ENCODE assay signal across 8 cellular contexts in the genomic region with DNA sequence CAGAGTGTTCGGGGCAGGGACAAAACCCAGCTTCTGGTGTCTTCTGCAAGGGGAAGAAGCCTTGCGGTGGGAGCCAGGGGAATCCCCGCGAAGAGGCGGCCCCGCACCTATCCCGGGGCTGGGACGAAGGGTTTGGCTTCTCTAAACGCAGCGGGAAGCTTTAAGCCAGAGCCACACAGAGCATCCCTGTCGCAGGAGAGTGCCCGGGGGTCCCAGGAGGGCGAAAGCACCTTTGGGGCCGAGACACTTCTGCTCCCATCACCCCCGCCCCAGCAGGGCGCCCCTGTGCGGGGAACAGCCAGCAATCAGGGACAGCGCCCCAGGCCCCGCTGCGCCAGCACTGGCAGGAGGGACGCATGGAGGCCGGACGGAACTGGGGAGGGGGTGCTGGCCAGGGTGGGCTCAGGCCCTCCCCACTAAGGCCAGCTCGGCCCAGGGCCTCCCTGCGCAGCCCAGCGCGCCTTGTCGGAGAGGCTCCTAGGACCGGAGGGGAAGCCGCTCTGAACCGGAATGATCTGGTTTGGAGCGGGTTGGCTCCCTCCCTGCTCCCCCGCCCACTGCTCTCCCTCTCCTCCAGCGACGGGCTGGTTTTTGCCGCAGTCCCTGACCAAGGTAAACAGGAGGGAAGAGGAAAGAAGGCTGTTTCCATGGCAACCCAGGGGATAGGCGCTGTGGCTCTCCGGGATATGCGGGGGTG.
DNase-seq lines count a peak whose midpoint lies in the region; ATAC-seq and TF ChIP-seq lines count a peak whose summit lies in the region.

No MANE protein-coding gene starts in this region.

- no peaks in the 10 kb centered on the region for H3K27me3 Mint-ChIP-seq in stimulated activated naive CD8-positive, alpha-beta T cell treated with anti-CD3 and anti-CD28 coated beads, Interleukin-15, Interleukin-2, amounts not matched to agents 100 ng/mL and 50 ng/mL, for 24 hours

- DNase-seq in activated T-cell treated with anti-CD3 and anti-CD28 coated beads for 48 hours (ENCODE audit: low read depth) (peak; percentile 17), fibroblast of gingiva (ENCODE audit: low read depth) (peak; percentile 58), mucosa of descending colon (peak; percentile 84 to 87 (median 86)), MM.1S (no peak)

- H3K9me3 Mint-ChIP-seq in stimulated activated naive CD8-positive, alpha-beta T cell treated with anti-CD3 and anti-CD28 coated beads, Interleukin-15, Interleukin-2, amounts not matched to agents 100 ng/mL and 50 ng/mL, for 24 hours = no peaks in the 10 kb centered on the region

- H3K4me1 ChIP-seq in mucosa of descending colon (ENCODE audit: low read depth) (peaks cover 8% of the 10 kb centered on the region), MM.1S (ENCODE audit: low read length) (no peaks in the 10 kb centered on the region)

- no peak overlapping the region for H3K9ac ChIP-seq in MM.1S (ENCODE audit: low read length)

- no peaks in the 10 kb centered on the region for H3F3A ChIP-seq in MM.1S (ENCODE audit: insufficient read depth, low read length)

- H3K4me3 Mint-ChIP-seq in stimulated activated naive CD8-positive, alpha-beta T cell treated with anti-CD3 and anti-CD28 coated beads, Interleukin-15, Interleukin-2, amounts not matched to agents 100 ng/mL and 50 ng/mL, for 24 hours = peak overlapping the region; percentile 58

- H3K4me1 Mint-ChIP-seq in stimulated activated naive CD8-positive, alpha-beta T cell treated with anti-CD3 and anti-CD28 coated beads, Interleukin-15, Interleukin-2, amounts not matched to agents 100 ng/mL and 50 ng/mL, for 24 hours (ENCODE audit: low read depth) = peaks cover 23% of the 10 kb centered on the region

- intact Hi-C loops in mucosa of descending colon (cut with DNase I, micrococcal nuclease) = no loop called here

- ATAC-seq in HG03135 (IDR thresholded peaks at IDR 0.05; ENCODE audit: unreplicated experiment) (peak; percentile 72), mucosa of descending colon (peak; percentile 89), HG02970 (IDR thresholded peaks at IDR 0.05; ENCODE audit: low FRiP score, unreplicated experiment) (no peak)

- H3K79me2 ChIP-seq in MM.1S (ENCODE audit: low read length) = no peaks in the 10 kb centered on the region

- no peak overlapping the region for H3K4me2 ChIP-seq in MM.1S (ENCODE audit: low read depth, low read length)

- no peak overlapping the region for H3K4me3 ChIP-seq in mucosa of descending colon
- no peak overlapping the region for H3K4me3 ChIP-seq in MM.1S (ENCODE audit: low read length)

- no peak for TF ChIP-seq CTCF in mucosa of descending colon (IDR thresholded peaks at IDR 0.05)
- TF ChIP-seq CTCF in MM.1S (IDR thresholded peaks at IDR 0.05; ENCODE audit: low read length) = no peak

- H2AFZ ChIP-seq in MM.1S (ENCODE audit: low read length) = no peak overlapping the region

- peak overlapping the region; percentile 21 for H3K27ac Mint-ChIP-seq in stimulated activated naive CD8-positive, alpha-beta T cell treated with anti-CD3 and anti-CD28 coated beads, Interleukin-15, Interleukin-2, amounts not matched to agents 100 ng/mL and 50 ng/mL, for 24 hours

- TF ChIP-seq POLR2A in GM10847 (IDR thresholded peaks at IDR 0.05; ENCODE audit: extremely low read depth, insufficient read length) = peak; percentile 25

- no peaks in the 10 kb centered on the region for H4K20me1 ChIP-seq in MM.1S (ENCODE audit: insufficient read depth, low read length)

- H3K27ac ChIP-seq in MM.1S (ENCODE audit: low read length) = no peak overlapping the region

- H3K9me2 ChIP-seq in MM.1S (replicated peaks; ENCODE audit: insufficient read depth, low read length) = no peaks in the 10 kb centered on the region

- H3K9me3 ChIP-seq in mucosa of descending colon (no peaks in the 10 kb centered on the region), MM.1S (replicated peaks; ENCODE audit: insufficient read depth, low read length) (no peaks in the 10 kb centered on the region)

- peaks cover 22% of the 10 kb centered on the region for H3K36me3 Mint-ChIP-seq in stimulated activated naive CD8-positive, alpha-beta T cell treated with anti-CD3 and anti-CD28 coated beads, Interleukin-15, Interleukin-2, amounts not matched to agents 100 ng/mL and 50 ng/mL, for 24 hours (ENCODE audit: low read depth)

- H3K36me3 ChIP-seq in mucosa of descending colon (ENCODE audit: low read depth) (no peaks in the 10 kb centered on the region), MM.1S (replicated peaks; ENCODE audit: insufficient read depth, low read length) (no peaks in the 10 kb centered on the region)

- no peaks in the 10 kb centered on the region for H3K27me3 ChIP-seq in MM.1S (replicated peaks; ENCODE audit: insufficient read depth, low read length)
